ENCODE assay signal across 8 cellular contexts in genomic region chr1:77218477-77219165, GRCh38.
DNase-seq lines count a peak whose midpoint lies in the region; ATAC-seq, FAIRE-seq and TF ChIP-seq lines count a peak whose summit lies in the region.

No MANE protein-coding gene starts in this region.

- no peak for TF ChIP-seq POLR2A in H54 (IDR thresholded peaks at IDR 0.05; ENCODE audit: low read depth, low read length)

- H3K27ac Mint-ChIP-seq in stimulated activated memory B cell treated with anti-CD40 and anti-IgM and Interleukin-4, amounts not matched to agents 10 μg/mL and 1 μg/mL and 100 μg/mL, for 72 hours = peak overlapping the region; percentile 93

- peaks cover 46% of the 10 kb centered on the region for H3K4me1 Mint-ChIP-seq in stimulated activated memory B cell treated with anti-CD40 and anti-IgM and Interleukin-4, amounts not matched to agents 10 μg/mL and 1 μg/mL and 100 μg/mL, for 72 hours

- H3K27ac ChIP-seq in angular gyrus (ENCODE audit: low read depth, low read length) = peak overlapping the region; percentile 85

- peak; percentile 16 for ATAC-seq in GM18499 (IDR thresholded peaks at IDR 0.05; ENCODE audit: insufficient read depth, unreplicated experiment)
- ATAC-seq in stimulated activated memory B cell treated with anti-CD40 and anti-IgM and Interleukin-4, amounts not matched to agents 10 μg/mL and 1 μg/mL and 100 μg/mL, for 72 hours = peak; percentile 56

- peak; percentile 69 for FAIRE-seq in H54 (lab: Jason Lieb, UNC)

- no peak for TF ChIP-seq CTCF in LNCaP clone FGC (IDR thresholded peaks at IDR 0.05; ENCODE audit: control insufficient read depth, extremely low read depth, insufficient read depth)

- DNase-seq in H54 (ENCODE audit: insufficient read length, low spot score) = no peak
- DNase-seq in LNCaP clone FGC (ENCODE audit: low read depth) = no peak
- DNase-seq in inferior parietal cortex (ENCODE audit: extremely low spot score) = peak; percentile 26
- DNase-seq in OCI-M2 (lab: John Stamatoyannopoulos, UW; ENCODE audit: unreplicated experiment) = no peak
- DNase-seq in stimulated activated naive CD4-positive, alpha-beta T cell treated with Interleukin-2 at 50 U/mL for 16 hours (lab: John Stamatoyannopoulos, UW) = no peak

- H3K4me3 ChIP-seq in LNCaP clone FGC (ENCODE audit: low read depth, low read length) = peak overlapping the region; percentile 96

- no peaks in the 10 kb centered on the region for H3K9me3 Mint-ChIP-seq in stimulated activated memory B cell treated with anti-CD40 and anti-IgM and Interleukin-4, amounts not matched to agents 10 μg/mL and 1 μg/mL and 100 μg/mL, for 72 hours

- H3K36me3 Mint-ChIP-seq in stimulated activated memory B cell treated with anti-CD40 and anti-IgM and Interleukin-4, amounts not matched to agents 10 μg/mL and 1 μg/mL and 100 μg/mL, for 72 hours = peaks cover 24% of the 10 kb centered on the region

- H3K4me3 Mint-ChIP-seq in stimulated activated memory B cell treated with anti-CD40 and anti-IgM and Interleukin-4, amounts not matched to agents 10 μg/mL and 1 μg/mL and 100 μg/mL, for 72 hours = peak overlapping the region; percentile 93

- no peaks in the 10 kb centered on the region for H3K27me3 Mint-ChIP-seq in stimulated activated memory B cell treated with anti-CD40 and anti-IgM and Interleukin-4, amounts not matched to agents 10 μg/mL and 1 μg/mL and 100 μg/mL, for 72 hours
